27 cellular contexts compared by ENCODE assay signal in genomic region chr13:51168623-51169022, GRCh38. TPM values are rescaled to one million over a fixed set of nuclear protein-coding genes. Genes with fewer than 3 reads are reported as not detected.
"Had no signal": no experiment of that assay in that cellular context is flagged by ENCODE, and none has a peak within 500 bp of the region (broad histone marks: within the 10 kb centered on the region; RNA-seq: fewer than 3 reads in every experiment).

No MANE protein-coding gene starts in this region.

- DNase-seq: activated CD4-positive, alpha-beta memory T cell treated with anti-CD3 and anti-CD28 coated beads for 36 hours; activated CD4-positive, alpha-beta T cell treated with anti-CD3 and anti-CD28 coated beads, Interleukin-2, amount 10 ng/mL, durations not matched to agents 7 days and 5 days; activated CD4-positive, CD25-positive, alpha-beta regulatory T cell; activated gamma-delta T cell; activated naive CD4-positive, alpha-beta T cell treated with anti-CD3 and anti-CD28 coated beads for 36 hours; activated T-cell treated with anti-CD3 and anti-CD28 coated beads for 4 hours; activated T-cell treated with anti-CD3 and anti-CD28 coated beads, Interleukin-2, amount 50 U/mL, for 48 hours; amygdala; NCI-H1092; NCI-H1417; NCI-H1694 treated with DMSO at 0.1 percent for 48 hours; NCI-H2029 treated with DMSO at 0.1 percent for 48 hours; NCI-H345; NCI-H510A; NCI-H526 treated with DMSO at 0.1 percent for 48 hours; PC-3; SHP77; T-helper 17 cell; T1000 had no signal

- ATAC-seq: activated T-helper 17 cell treated with anti-CD3 and anti-CD28 coated beads, Interleukin-2, amount 50 U/mL, for 72 hours; PC-3; T-helper 17 cell had no signal

- H3K4me3 Mint-ChIP-seq: activated CD4-positive, alpha-beta memory T cell treated with anti-CD3 and anti-CD28 coated beads for 36 hours; activated CD4-positive, alpha-beta T cell treated with anti-CD3 and anti-CD28 coated beads, Interleukin-2, amount 10 ng/mL, durations not matched to agents 7 days and 5 days; activated naive CD4-positive, alpha-beta T cell treated with anti-CD3 and anti-CD28 coated beads for 36 hours; activated naive CD8-positive, alpha-beta T cell; activated T-helper 17 cell treated with anti-CD3 and anti-CD28 coated beads, Interleukin-2, amount 50 U/mL, for 72 hours; brain; central memory CD8-positive, alpha-beta T cell; T-helper 17 cell had no signal

- H3K4me3 ChIP-seq: SJSA1 had no signal

- H3K4me1 ChIP-seq: SJSA1 had no signal

- H3K27me3 ChIP-seq: SJSA1 had no signal

- H3K9me3 Mint-ChIP-seq: activated CD4-positive, alpha-beta memory T cell treated with anti-CD3 and anti-CD28 coated beads for 36 hours; activated CD4-positive, alpha-beta T cell treated with anti-CD3 and anti-CD28 coated beads, Interleukin-2, amount 10 ng/mL, durations not matched to agents 7 days and 5 days; activated naive CD4-positive, alpha-beta T cell treated with anti-CD3 and anti-CD28 coated beads for 36 hours; activated T-helper 17 cell treated with anti-CD3 and anti-CD28 coated beads, Interleukin-2, amount 50 U/mL, for 72 hours; central memory CD8-positive, alpha-beta T cell had no signal

- H3K4me1 Mint-ChIP-seq: activated CD4-positive, alpha-beta T cell treated with anti-CD3 and anti-CD28 coated beads, Interleukin-2, amount 10 ng/mL, durations not matched to agents 7 days and 5 days; activated T-helper 17 cell treated with anti-CD3 and anti-CD28 coated beads, Interleukin-2, amount 50 U/mL, for 72 hours; brain; central memory CD8-positive, alpha-beta T cell had no signal

- H3K36me3 Mint-ChIP-seq: activated CD4-positive, alpha-beta memory T cell treated with anti-CD3 and anti-CD28 coated beads for 36 hours; activated naive CD8-positive, alpha-beta T cell; brain had no signal

- H3K27ac ChIP-seq: SJSA1 had no signal

- H3K36me3 ChIP-seq: SJSA1 had no signal

- H3K27ac Mint-ChIP-seq: activated CD4-positive, alpha-beta memory T cell treated with anti-CD3 and anti-CD28 coated beads for 36 hours; activated CD4-positive, alpha-beta T cell treated with anti-CD3 and anti-CD28 coated beads, Interleukin-2, amount 10 ng/mL, durations not matched to agents 7 days and 5 days; activated naive CD4-positive, alpha-beta T cell treated with anti-CD3 and anti-CD28 coated beads for 36 hours; activated naive CD8-positive, alpha-beta T cell; activated T-helper 17 cell treated with anti-CD3 and anti-CD28 coated beads, Interleukin-2, amount 50 U/mL, for 72 hours; brain; T-helper 17 cell had no signal

- H3K9me3 ChIP-seq: SJSA1 had no signal

RNA-seq across cellular contexts. Expression of gene FAM124A, which starts 53.6 kb away (rescaled TPM):
- total RNA-seq: activated CD4-positive, alpha-beta T cell treated with anti-CD3 and anti-CD28 coated beads, Interleukin-2, amount 10 ng/mL, durations not matched to agents 7 days and 5 days; activated naive CD4-positive, alpha-beta T cell treated with anti-CD3 and anti-CD28 coated beads for 36 hours had no signal

RNA-seq across cellular contexts. Expression of gene C13orf42, which starts 57.5 kb away (rescaled TPM):
- total RNA-seq: activated CD4-positive, alpha-beta memory T cell treated with anti-CD3 and anti-CD28 coated beads for 36 hours; activated CD4-positive, alpha-beta T cell treated with anti-CD3 and anti-CD28 coated beads, Interleukin-2, amount 10 ng/mL, durations not matched to agents 7 days and 5 days; activated CD8-positive, alpha-beta memory T cell treated with anti-CD3 and anti-CD28 coated beads for 36 hours; activated naive CD4-positive, alpha-beta T cell treated with anti-CD3 and anti-CD28 coated beads for 36 hours; activated T-helper 17 cell treated with anti-CD3 and anti-CD28 coated beads, Interleukin-2, amount 50 U/mL, for 72 hours; astrocyte; MCF 10A; PC-3; SJSA1; T-helper 17 cell had no signal
